Comparison of ENCODE assay signal across 12 cellular contexts in the genomic region with DNA sequence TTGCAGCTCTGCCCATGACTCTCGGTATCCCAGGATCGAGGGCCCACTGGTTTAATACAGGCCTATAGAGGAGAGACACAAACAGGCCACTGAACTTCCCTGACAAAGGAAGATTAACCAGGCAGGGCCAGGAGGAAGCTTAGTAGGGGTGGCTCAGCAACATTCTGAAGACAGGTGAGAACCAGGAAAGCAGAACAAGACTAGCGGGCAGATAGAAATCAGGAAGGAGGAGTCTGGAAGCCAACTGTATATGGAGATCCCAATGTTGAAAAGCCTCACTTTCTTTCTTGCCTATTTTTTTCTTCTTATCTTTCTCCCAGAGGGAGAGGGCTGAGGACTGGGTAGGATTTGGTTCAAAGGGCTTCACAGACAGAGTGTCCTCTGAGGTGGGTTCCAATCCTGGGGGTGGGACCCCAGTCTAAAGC.
"Had no signal": no experiment of that assay in that cellular context is flagged by ENCODE, and none has a peak within 500 bp of the region (broad histone marks: within the 10 kb centered on the region; RNA-seq: fewer than 3 reads in every experiment).

No MANE protein-coding gene starts in this region.

- H3K4me3 Mint-ChIP-seq: activated CD4-positive, alpha-beta memory T cell treated with anti-CD3 and anti-CD28 coated beads for 36 hours; activated T-cell treated with anti-CD3 and anti-CD28 coated beads, Interleukin-2, amount 50 U/mL, for 4 hours had no signal

- H3K4me3 ChIP-seq: coronary artery, smooth muscle cell, tibial artery had no signal

- H3K36me3 Mint-ChIP-seq: activated CD4-positive, alpha-beta memory T cell treated with anti-CD3 and anti-CD28 coated beads for 36 hours had no signal

- H3K27ac ChIP-seq: coronary artery, tibial artery had no signal

- H3K27me3 Mint-ChIP-seq: activated CD4-positive, alpha-beta memory T cell treated with anti-CD3 and anti-CD28 coated beads for 36 hours had no signal

- DNase-seq: activated CD4-positive, alpha-beta memory T cell treated with anti-CD3 and anti-CD28 coated beads for 36 hours; activated CD4-positive, CD25-positive, alpha-beta regulatory T cell treated with anti-CD3 and anti-CD28 coated beads, Interleukin-2, amount 50 U/mL, for 72 hours; activated T-cell treated with anti-CD3 and anti-CD28 coated beads, Interleukin-2, amount 50 U/mL, for 4 hours; effector CD4-positive, alpha-beta T cell; foreskin melanocyte; left ventricle myocardium superior; mesendoderm; right cardiac atrium; T-helper 2 cell; tibial artery had no signal

- H3K9me3 Mint-ChIP-seq: activated CD4-positive, alpha-beta memory T cell treated with anti-CD3 and anti-CD28 coated beads for 36 hours; activated T-cell treated with anti-CD3 and anti-CD28 coated beads, Interleukin-2, amount 50 U/mL, for 4 hours had no signal

- H3K27me3 ChIP-seq: tibial artery had no signal

- H3K36me3 ChIP-seq: tibial artery had no signal

- ATAC-seq: activated T-cell treated with anti-CD3 and anti-CD28 coated beads, Interleukin-2, amount 50 U/mL, for 4 hours had no signal

- H3K9me3 ChIP-seq: tibial artery had no signal

- H3K27ac Mint-ChIP-seq: activated CD4-positive, alpha-beta memory T cell treated with anti-CD3 and anti-CD28 coated beads for 36 hours had no signal
